ENCODE assay signal across 17 cellular contexts in genomic region chr4:11616856-11617255, GRCh38.
A peak's percentile ranks its signal among the peaks of the same experiment; 100 is the strongest.
DNase-seq lines count a peak whose midpoint lies in the region; ATAC-seq and TF ChIP-seq lines count a peak whose summit lies in the region.
"Had no signal": no experiment of that assay in that cellular context is flagged by ENCODE, and none has a peak within 500 bp of the region (broad histone marks: within the 10 kb centered on the region; RNA-seq: fewer than 3 reads in every experiment).

No MANE protein-coding gene starts in this region.

- TF ChIP-seq CTCF in Calu3 (IDR thresholded peaks at IDR 0.05; ENCODE audit: unreplicated experiment): no peak
- no peak for TF ChIP-seq CTCF in HCT116 (IDR thresholded peaks at IDR 0.05 in 2 of 3, conservative IDR thresholded peaks at IDR 0.05 in 1 of 3; ENCODE audit: borderline replicate concordance in 1 of 3, insufficient read depth in 1 of 3, low read depth in 2 of 3, low read length in 2 of 3)
- no peak for TF ChIP-seq CTCF in esophagus squamous epithelium (IDR thresholded peaks at IDR 0.05)

- ATAC-seq in HCT116: no peak
- no peak for ATAC-seq in GM18858 (IDR thresholded peaks at IDR 0.05; ENCODE audit: unreplicated experiment)
- ATAC-seq: CD8-positive, alpha-beta T cell had no signal

- no peak overlapping the region for H3K23ac ChIP-seq in trophoblast cell (ENCODE audit: low read length)

- intact Hi-C loops in Calu3 (cut with micrococcal nuclease; ENCODE audit: unreplicated experiment): no loop called here
- intact Hi-C loops in HCT116 (cut with micrococcal nuclease): loop anchor here (10.0 kb wide), 1 partner anchor 72 kb away; no protein-coding TSS in a partner anchor
- intact Hi-C loops in esophagus squamous epithelium (cut with DNase I): no loop called here

- H4K12ac ChIP-seq in trophoblast cell (ENCODE audit: low read depth, low read length): no peak overlapping the region

- no TSS peak for BruUV-seq in Calu3 (replicated peaks; lab: Mats Ljungman, UMichigan)
- no TSS peak for BruUV-seq in HCT116 (replicated peaks; lab: Mats Ljungman, UMichigan)

- H3K4ac ChIP-seq in trophoblast cell (ENCODE audit: low read depth, low read length): no peak overlapping the region

- no peak overlapping the region for H2BK5ac ChIP-seq in trophoblast cell (ENCODE audit: low read depth, low read length, poor library complexity)

- no peaks in the 10 kb centered on the region for H3K9me3 ChIP-seq in HCT116 (ENCODE audit: control insufficient read depth in 1 of 2, insufficient read depth in 1 of 2, low read depth in 1 of 2, low read length in 2 of 2)
- H3K9me3 ChIP-seq in esophagus squamous epithelium: no peaks in the 10 kb centered on the region
- no peaks in the 10 kb centered on the region for H3K9me3 ChIP-seq in trophoblast cell (ENCODE audit: insufficient read depth, low read depth, low read length)
- H3K9me3 ChIP-seq: BLaER1, Caco-2 had no signal

- H3K36me3 ChIP-seq in HCT116 (ENCODE audit: control insufficient read depth in 1 of 2, insufficient read depth in 2 of 2, low read length in 2 of 2): no peaks in the 10 kb centered on the region
- H3K36me3 ChIP-seq in esophagus squamous epithelium: no peaks in the 10 kb centered on the region
- H3K36me3 ChIP-seq in trophoblast cell (ENCODE audit: control insufficient read depth in 1 of 2, insufficient read depth in 2 of 2, low read length in 2 of 2): no peaks in the 10 kb centered on the region
- H3K36me3 ChIP-seq: BLaER1 had no signal

- H3K79me2 ChIP-seq in HCT116 (ENCODE audit: insufficient read depth, low read length) (no peaks in the 10 kb centered on the region), trophoblast cell (ENCODE audit: control insufficient read depth, insufficient read depth, low read length, poor library complexity) (no peaks in the 10 kb centered on the region)

- H2AK5ac ChIP-seq in trophoblast cell (ENCODE audit: low read length): no peak overlapping the region

- no peak for TF ChIP-seq RAD21 in HCT116 (IDR thresholded peaks at IDR 0.05; ENCODE audit: low read depth)

- no peak overlapping the region for H3K4me3 Mint-ChIP-seq in Calu3 (ENCODE audit: low read depth, unreplicated experiment)
- H3K4me3 Mint-ChIP-seq: B cell; CD4-positive, CD25-positive, alpha-beta regulatory T cell; CD8-positive, alpha-beta T cell had no signal

- H3K4me3 ChIP-seq in HCT116 (replicated peaks in 1 of 2; ENCODE audit: low read depth in 1 of 2, low read length in 2 of 2) (no peak overlapping the region), esophagus squamous epithelium (no peak overlapping the region), trophoblast cell (ENCODE audit: low read depth, low read length) (no peak overlapping the region)
- H3K4me3 ChIP-seq: BLaER1, GM23248 had no signal

- H3K36me3 Mint-ChIP-seq in Calu3 (ENCODE audit: insufficient read depth, unreplicated experiment): peaks cover 53% of the 10 kb centered on the region
- H3K36me3 Mint-ChIP-seq: CD4-positive, CD25-positive, alpha-beta regulatory T cell; CD8-positive, alpha-beta T cell had no signal

- no peak for DNase-seq in Calu3
- no peak for DNase-seq in HCT116 (ENCODE audit: low read depth, low spot score)
- DNase-seq in esophagus squamous epithelium (lab: John Stamatoyannopoulos, UW): no peak
- no peak for DNase-seq in trophoblast cell
- no peak for DNase-seq in AG08395 (ENCODE audit: low spot score)
- DNase-seq: Caco-2; CD4-positive, CD25-positive, alpha-beta regulatory T cell; CD8-positive, alpha-beta T cell; DMS 273 treated with DMSO at 0.1 percent for 48 hours; DND-41; GM23248; H7; HCEC 1CT had no signal

- H3K4me1 Mint-ChIP-seq in Calu3 (ENCODE audit: low read depth, unreplicated experiment): peaks cover 89% of the 10 kb centered on the region
- H3K4me1 Mint-ChIP-seq: CD4-positive, CD25-positive, alpha-beta regulatory T cell had no signal

- no peak overlapping the region for H3K18ac ChIP-seq in trophoblast cell (ENCODE audit: low read length)

- RAD21 ChIA-PET in HCT116 (lab: Charles Lee; ENCODE audit: low non-redundant PET in 1 of 2, low total read pairs in 2 of 2, uncharacterized antibody in 2 of 2, unreplicated experiment in 2 of 2): no interaction called here

- H2AFZ ChIP-seq in HCT116 (ENCODE audit: low read depth, low read length, poor library complexity, severe bottlenecking) (no peak overlapping the region), trophoblast cell (ENCODE audit: insufficient read depth, low read length, poor library complexity) (no peak overlapping the region)
- H2AFZ ChIP-seq: GM23248 had no signal

- no peaks in the 10 kb centered on the region for H3K9me2 ChIP-seq in HCT116 (ENCODE audit: insufficient read depth)

- H2BK12ac ChIP-seq in trophoblast cell (ENCODE audit: low read length): no peak overlapping the region

- CTCF ChIA-PET in Calu3 (lab: Charles Lee): no interaction called here
- CTCF ChIA-PET in HCT116 (lab: Charles Lee): no interaction called here

- no peak overlapping the region for H4K8ac ChIP-seq in trophoblast cell (ENCODE audit: low read depth, low read length)

- H3K4me2 ChIP-seq in HCT116 (ENCODE audit: low read length): peak overlapping the region; percentile 71; the same call in 1 of the 2 replicates
- H3K4me2 ChIP-seq in trophoblast cell (ENCODE audit: low read length): no peak overlapping the region
- H3K4me2 ChIP-seq: BLaER1 had no signal

- peaks cover 66 to 84% of the 10 kb centered on the region in 2 experiments for H3K4me1 ChIP-seq in HCT116 (ENCODE audit: control insufficient read depth in 1 of 2, insufficient read depth in 2 of 2, low read length in 2 of 2)
- peaks cover 3 to 67% (median 20%) of the 10 kb centered on the region in 3 donors for H3K4me1 ChIP-seq in esophagus squamous epithelium
- peaks cover 2 to 4% of the 10 kb centered on the region in 2 experiments for H3K4me1 ChIP-seq in trophoblast cell (ENCODE audit: control insufficient read depth in 1 of 2, insufficient read depth in 2 of 2, low read length in 2 of 2)
- H3K4me1 ChIP-seq: BLaER1 had no signal

- H3K27ac ChIP-seq in HCT116 (ENCODE audit: low read depth, low read length) (peak overlapping the region; percentile 98), esophagus squamous epithelium (peak overlapping the region in 3 of 4 donors; percentile 80 to 86 (median 83)), trophoblast cell (ENCODE audit: low read depth, low read length) (no peak overlapping the region)
- H3K27ac ChIP-seq: BLaER1, C4-2B, GM23248 had no signal

- TF ChIP-seq POLR2A in HCT116 (IDR thresholded peaks at IDR 0.05; ENCODE audit: borderline replicate concordance, extremely low read depth, insufficient read depth, insufficient read length): no peak
- TF ChIP-seq POLR2A in esophagus squamous epithelium (IDR thresholded peaks at IDR 0.05): no peak

- no peak overlapping the region for H3K14ac ChIP-seq in trophoblast cell (ENCODE audit: low read length)

- H3K9ac ChIP-seq in HCT116 (ENCODE audit: low read length): no peak overlapping the region
- no peak overlapping the region for H3K9ac ChIP-seq in trophoblast cell (ENCODE audit: low read length)
- H3K9ac ChIP-seq: BLaER1, GM23248 had no signal

- H4K91ac ChIP-seq in trophoblast cell (ENCODE audit: low read depth, low read length): peak overlapping the region; percentile 4

- 68 to 81% methylated on average over 3 to 4 of the region's 4 CpGs for WGBS in esophagus squamous epithelium, 2 donors
- WGBS in trophoblast cell (ENCODE audit: extremely low coverage, insufficient coverage, insufficient read length): no CpG with 5 or more reads among the region's 4 CpGs

- no peaks in the 10 kb centered on the region for H3K27me3 ChIP-seq in HCT116 (ENCODE audit: insufficient read depth, low read length)
- H3K27me3 ChIP-seq in esophagus squamous epithelium: no peaks in the 10 kb centered on the region
- H3K27me3 ChIP-seq in trophoblast cell (ENCODE audit: insufficient read depth, low read length): no peaks in the 10 kb centered on the region
- H3K27me3 ChIP-seq: BLaER1 had no signal

- peaks cover 11% of the 10 kb centered on the region for H3K79me1 ChIP-seq in trophoblast cell (ENCODE audit: low read length)

- POLR2A ChIA-PET in HCT116 (lab: Charles Lee): interaction anchor here (0.8 to 2.3 kb wide), 4 partner anchors 8 to 111 kb away, joined by 4 to 16 read pairs (median 6); no protein-coding TSS in a partner anchor

- no peaks in the 10 kb centered on the region for H3K9me3 Mint-ChIP-seq in Calu3 (ENCODE audit: low read depth, unreplicated experiment)
- H3K9me3 Mint-ChIP-seq: CD8-positive, alpha-beta T cell had no signal

- H3K27ac Mint-ChIP-seq in Calu3 (ENCODE audit: unreplicated experiment): peak overlapping the region; percentile 98
- H3K27ac Mint-ChIP-seq: B cell; CD4-positive, CD25-positive, alpha-beta regulatory T cell; CD8-positive, alpha-beta T cell had no signal

- no peak overlapping the region for H2BK120ac ChIP-seq in trophoblast cell (ENCODE audit: insufficient read depth, low read length, poor library complexity)

- H3K27me3 Mint-ChIP-seq in Calu3 (ENCODE audit: unreplicated experiment): no peaks in the 10 kb centered on the region
- H3K27me3 Mint-ChIP-seq: B cell had no signal

- H4K20me1 ChIP-seq in HCT116 (ENCODE audit: insufficient read depth): no peaks in the 10 kb centered on the region
- H4K20me1 ChIP-seq: BLaER1 had no signal

TF ChIP-seq in HCT116, 20 proteins besides CTCF, POLR2A, EP300 and RAD21:
- TF ChIP-seq EGR1 (IDR thresholded peaks at IDR 0.05; ENCODE audit: low read depth): no peak
